Comparison of ENCODE assay signal across 40 cellular contexts in the genomic region with DNA sequence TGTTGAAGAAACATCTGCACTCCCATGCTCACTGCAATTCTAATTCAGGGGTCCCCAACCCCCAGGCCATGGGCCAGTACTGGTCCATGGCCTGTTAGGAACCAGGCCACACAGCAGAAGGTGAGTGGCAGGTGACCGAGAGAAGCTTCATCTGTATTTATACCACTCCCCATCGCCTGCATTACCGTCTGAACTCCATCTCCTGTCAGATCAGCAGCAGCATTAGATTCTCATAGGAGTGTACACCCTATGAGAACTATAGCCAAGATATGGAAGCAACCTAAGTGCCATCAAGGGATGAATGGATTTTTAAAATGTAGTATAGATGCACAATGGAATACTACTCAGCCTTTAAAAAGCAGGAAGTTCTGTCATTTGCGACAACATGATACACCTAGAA.
"Had no signal": no experiment of that assay in that cellular context is flagged by ENCODE, and none has a peak within 500 bp of the region (broad histone marks: within the 10 kb centered on the region; RNA-seq: fewer than 3 reads in every experiment).

No MANE protein-coding gene starts in this region.

- H3K27me3 Mint-ChIP-seq: activated CD4-positive, alpha-beta memory T cell treated with anti-CD3 and anti-CD28 coated beads, Interleukin-2, amount 10 ng/mL, durations not matched to agents 7 days and 5 days; activated CD4-positive, alpha-beta T cell treated with anti-CD3 and anti-CD28 coated beads for 36 hours; activated CD4-positive, alpha-beta T cell treated with anti-CD3 and anti-CD28 coated beads, Interleukin-2, amount 10 ng/mL, durations not matched to agents 7 days and 5 days; activated CD8-positive, alpha-beta memory T cell treated with anti-CD3 and anti-CD28 coated beads, Interleukin-2, amount 10 ng/mL, durations not matched to agents 7 days and 5 days; activated naive CD8-positive, alpha-beta T cell treated with anti-CD3 and anti-CD28 coated beads for 36 hours; activated T-helper 17 cell treated with anti-CD3 and anti-CD28 coated beads, Interleukin-2, amount 50 U/mL, for 72 hours; brain; central memory CD8-positive, alpha-beta T cell had no signal

- H3K4me3 ChIP-seq: adrenal gland, cardiac muscle cell had no signal

- H3K9me3 Mint-ChIP-seq: activated CD4-positive, alpha-beta memory T cell treated with anti-CD3 and anti-CD28 coated beads, Interleukin-2, amount 10 ng/mL, durations not matched to agents 7 days and 5 days; activated CD4-positive, alpha-beta T cell treated with anti-CD3 and anti-CD28 coated beads, Interleukin-2, amount 10 ng/mL, durations not matched to agents 7 days and 5 days; activated naive CD4-positive, alpha-beta T cell treated with anti-CD3 and anti-CD28 coated beads for 36 hours; activated naive CD4-positive, alpha-beta T cell treated with anti-CD3 and anti-CD28 coated beads, Interleukin-2, amount 50 U/mL, for 72 hours; activated naive CD8-positive, alpha-beta T cell treated with anti-CD3 and anti-CD28 coated beads for 36 hours; activated T-cell treated with anti-CD3 and anti-CD28 coated beads, Interleukin-2, amount 50 U/mL, for 4 hours; activated T-cell treated with anti-CD3 and anti-CD28 coated beads, Interleukin-2, amount 50 U/mL, for 72 hours; activated T-helper 1 cell treated with anti-CD3 and anti-CD28 coated beads, Interleukin-12 subunit alpha, Interleukin-12 subunit beta, Interleukin-2, Interleukin-4 antibody, amounts not matched to agents 30 ng/mL and 10 ng/mL and 1 ng/mL, durations not matched to agents 14 hours and 24 hours and 36 hours; activated T-helper 17 cell treated with anti-CD3 and anti-CD28 coated beads, Interleukin-2, amount 50 U/mL, for 72 hours; brain; central memory CD8-positive, alpha-beta T cell; T-helper 1 cell treated with Interleukin-12 subunit alpha and Interleukin-12 subunit beta and Interleukin-4 antibody, amounts not matched to agents 30 μg/mL and 1 μg/mL, for 36 hours; T-helper 2 cell treated with Interferon-gamma antibody and Interleukin-4, amounts not matched to agents 5 μg/mL and 100 μg/mL, for 36 hours had no signal

- H3K27me3 ChIP-seq: adrenal gland, cardiac muscle cell had no signal

- H3K27ac ChIP-seq: adrenal gland, cardiac muscle cell, VCaP had no signal

- H3K4me1 Mint-ChIP-seq: activated CD4-positive, alpha-beta memory T cell treated with anti-CD3 and anti-CD28 coated beads, Interleukin-2, amount 10 ng/mL, durations not matched to agents 7 days and 5 days; activated CD4-positive, alpha-beta T cell treated with anti-CD3 and anti-CD28 coated beads for 36 hours; activated CD4-positive, alpha-beta T cell treated with anti-CD3 and anti-CD28 coated beads, Interleukin-2, amount 10 ng/mL, durations not matched to agents 7 days and 5 days; activated CD8-positive, alpha-beta memory T cell treated with anti-CD3 and anti-CD28 coated beads, Interleukin-2, amount 10 ng/mL, durations not matched to agents 7 days and 5 days; activated naive CD8-positive, alpha-beta T cell treated with anti-CD3 and anti-CD28 coated beads for 36 hours; activated T-helper 17 cell treated with anti-CD3 and anti-CD28 coated beads, Interleukin-2, amount 50 U/mL, for 72 hours; central memory CD8-positive, alpha-beta T cell had no signal

- H3K36me3 ChIP-seq: adrenal gland, cardiac muscle cell had no signal

- H3K36me3 Mint-ChIP-seq: activated naive CD4-positive, alpha-beta T cell treated with anti-CD3 and anti-CD28 coated beads, Interleukin-2, amount 50 U/mL, for 72 hours; activated naive CD8-positive, alpha-beta T cell treated with anti-CD3 and anti-CD28 coated beads for 36 hours; brain; WTC11 had no signal

- H3K27ac Mint-ChIP-seq: activated CD4-positive, alpha-beta memory T cell treated with anti-CD3 and anti-CD28 coated beads, Interleukin-2, amount 10 ng/mL, durations not matched to agents 7 days and 5 days; activated CD4-positive, alpha-beta T cell treated with anti-CD3 and anti-CD28 coated beads for 36 hours; activated CD4-positive, alpha-beta T cell treated with anti-CD3 and anti-CD28 coated beads, Interleukin-2, amount 10 ng/mL, durations not matched to agents 7 days and 5 days; activated CD8-positive, alpha-beta memory T cell treated with anti-CD3 and anti-CD28 coated beads, Interleukin-2, amount 10 ng/mL, durations not matched to agents 7 days and 5 days; activated CD8-positive, alpha-beta T cell treated with anti-CD3 and anti-CD28 coated beads, Interleukin-2, amount 10 ng/mL, durations not matched to agents 7 days and 5 days; activated naive CD4-positive, alpha-beta T cell treated with anti-CD3 and anti-CD28 coated beads for 36 hours; activated naive CD4-positive, alpha-beta T cell treated with anti-CD3 and anti-CD28 coated beads, Interleukin-2, amount 50 U/mL, for 72 hours; activated naive CD8-positive, alpha-beta T cell treated with anti-CD3 and anti-CD28 coated beads for 36 hours; activated T-cell treated with anti-CD3 and anti-CD28 coated beads, Interleukin-2, amount 50 U/mL, for 72 hours; activated T-helper 1 cell treated with anti-CD3 and anti-CD28 coated beads, Interleukin-12 subunit alpha, Interleukin-12 subunit beta, Interleukin-2, Interleukin-4 antibody, amounts not matched to agents 30 ng/mL and 10 ng/mL and 1 ng/mL, durations not matched to agents 14 hours and 24 hours and 36 hours; activated T-helper 17 cell treated with anti-CD3 and anti-CD28 coated beads, Interleukin-2, amount 50 U/mL, for 72 hours; brain; T-helper 1 cell treated with Interleukin-12 subunit alpha and Interleukin-12 subunit beta and Interleukin-4 antibody, amounts not matched to agents 30 μg/mL and 1 μg/mL, for 36 hours; T-helper 2 cell treated with Interferon-gamma antibody and Interleukin-4, amounts not matched to agents 5 μg/mL and 100 μg/mL, for 36 hours; WTC11 had no signal

- H3K4me1 ChIP-seq: adrenal gland had no signal

- FAIRE-seq: bronchial epithelial cell, TTC549 had no signal

- H3K9me3 ChIP-seq: adrenal gland had no signal

- H3K4me3 Mint-ChIP-seq: activated CD4-positive, alpha-beta memory T cell treated with anti-CD3 and anti-CD28 coated beads, Interleukin-2, amount 10 ng/mL, durations not matched to agents 7 days and 5 days; activated CD4-positive, alpha-beta T cell treated with anti-CD3 and anti-CD28 coated beads for 36 hours; activated CD4-positive, alpha-beta T cell treated with anti-CD3 and anti-CD28 coated beads, Interleukin-2, amount 10 ng/mL, durations not matched to agents 7 days and 5 days; activated CD8-positive, alpha-beta memory T cell treated with anti-CD3 and anti-CD28 coated beads, Interleukin-2, amount 10 ng/mL, durations not matched to agents 7 days and 5 days; activated CD8-positive, alpha-beta T cell treated with anti-CD3 and anti-CD28 coated beads, Interleukin-2, amount 10 ng/mL, durations not matched to agents 7 days and 5 days; activated naive CD4-positive, alpha-beta T cell treated with anti-CD3 and anti-CD28 coated beads for 36 hours; activated naive CD8-positive, alpha-beta T cell treated with anti-CD3 and anti-CD28 coated beads for 36 hours; activated T-cell treated with anti-CD3 and anti-CD28 coated beads, Interleukin-2, amount 50 U/mL, for 4 hours; activated T-cell treated with anti-CD3 and anti-CD28 coated beads, Interleukin-2, amount 50 U/mL, for 72 hours; activated T-helper 1 cell treated with anti-CD3 and anti-CD28 coated beads, Interleukin-12 subunit alpha, Interleukin-12 subunit beta, Interleukin-2, Interleukin-4 antibody, amounts not matched to agents 30 ng/mL and 10 ng/mL and 1 ng/mL, durations not matched to agents 14 hours and 24 hours and 36 hours; activated T-helper 17 cell treated with anti-CD3 and anti-CD28 coated beads, Interleukin-2, amount 50 U/mL, for 72 hours; brain; central memory CD8-positive, alpha-beta T cell; T-helper 1 cell treated with Interleukin-12 subunit alpha and Interleukin-12 subunit beta and Interleukin-4 antibody, amounts not matched to agents 30 μg/mL and 1 μg/mL, for 36 hours; T-helper 2 cell treated with Interferon-gamma antibody and Interleukin-4, amounts not matched to agents 5 μg/mL and 100 μg/mL, for 36 hours; WTC11 had no signal

- DNase-seq: activated CD4-positive, alpha-beta memory T cell treated with anti-CD3 and anti-CD28 coated beads, Interleukin-2, amount 10 ng/mL, durations not matched to agents 7 days and 5 days; activated CD4-positive, alpha-beta T cell treated with anti-CD3 and anti-CD28 coated beads for 1 hour; activated CD4-positive, alpha-beta T cell treated with anti-CD3 and anti-CD28 coated beads for 36 hours; activated CD4-positive, alpha-beta T cell treated with anti-CD3 and anti-CD28 coated beads for 48 hours; activated CD4-positive, alpha-beta T cell treated with anti-CD3 and anti-CD28 coated beads, Interleukin-2, amount 10 ng/mL, durations not matched to agents 7 days and 5 days; activated CD4-positive, alpha-beta T cell treated with anti-CD3 and anti-CD28 coated beads, Interleukin-2, amount 50 U/mL, for 48 hours; activated CD4-positive, CD25-positive, alpha-beta regulatory T cell; activated CD8-positive, alpha-beta memory T cell treated with anti-CD3 and anti-CD28 coated beads for 24 hours; activated CD8-positive, alpha-beta memory T cell treated with anti-CD3 and anti-CD28 coated beads, Interleukin-2, amount 10 ng/mL, durations not matched to agents 7 days and 5 days; activated CD8-positive, alpha-beta memory T cell treated with anti-CD3 and anti-CD28 coated beads, Interleukin-2, amount 50 U/mL, for 48 hours; activated CD8-positive, alpha-beta T cell treated with anti-CD3 and anti-CD28 coated beads, Interleukin-2, amount 10 ng/mL, durations not matched to agents 7 days and 5 days; activated effector memory CD4-positive, alpha-beta T cell treated with anti-CD3 and anti-CD28 coated beads, Interleukin-2, amount 50 U/mL, for 16 hours; activated gamma-delta T cell treated with Interleukin-2 at 50 U/mL for 16 hours; activated naive CD4-positive, alpha-beta T cell; activated naive CD4-positive, alpha-beta T cell treated with anti-CD3 and anti-CD28 coated beads for 36 hours; activated naive CD4-positive, alpha-beta T cell treated with anti-CD3 and anti-CD28 coated beads, Interleukin-2, amount 50 U/mL, for 16 hours; activated naive CD8-positive, alpha-beta T cell treated with anti-CD3 and anti-CD28 coated beads for 36 hours; activated T-cell treated with anti-CD3 and anti-CD28 coated beads, Interleukin-2, amount 50 U/mL, for 1 hour; activated T-cell treated with anti-CD3 and anti-CD28 coated beads, Interleukin-2, amount 50 U/mL, for 4 hours; activated T-cell treated with anti-CD3 and anti-CD28 coated beads, Interleukin-2, amount 50 U/mL, for 72 hours; adrenal gland; amniotic stem cell; aorta; caudate nucleus; cerebellar nuclear complex; T-helper 1 cell; T-helper 2 cell; T-helper 9 cell had no signal
